Comparison of ENCODE assay signal across 9 cellular contexts in genomic region chr21:18369115-18369514, GRCh38. TPM values are rescaled to one million over a fixed set of nuclear protein-coding genes. Genes with fewer than 3 reads are reported as not detected.
DNase-seq lines count a peak whose midpoint lies in the region; ATAC-seq, FAIRE-seq and TF ChIP-seq lines count a peak whose summit lies in the region.
"Had no signal": no experiment of that assay in that cellular context is flagged by ENCODE, and none has a peak within 500 bp of the region (broad histone marks: within the 10 kb centered on the region; RNA-seq: fewer than 3 reads in every experiment).

No MANE protein-coding gene starts in this region.

- no peaks in the 10 kb centered on the region for H3K36me3 ChIP-seq in H1 (ENCODE audit: control insufficient read depth in 2 of 4, insufficient read depth in 4 of 4, low read length in 3 of 4)
- no peaks in the 10 kb centered on the region for H3K36me3 ChIP-seq in esophagus muscularis mucosa
- no peaks in the 10 kb centered on the region for H3K36me3 ChIP-seq in left lung
- H3K36me3 ChIP-seq: esophagus squamous epithelium had no signal

- no peaks in the 10 kb centered on the region for H3K27me3 ChIP-seq in H1 (replicated peaks in 1 of 4; ENCODE audit: control insufficient read depth in 3 of 4, extremely low read depth in 1 of 4, insufficient read depth in 3 of 4, low read length in 3 of 4)
- no peaks in the 10 kb centered on the region for H3K27me3 ChIP-seq in esophagus muscularis mucosa
- no peaks in the 10 kb centered on the region for H3K27me3 ChIP-seq in left lung
- H3K27me3 ChIP-seq: esophagus squamous epithelium had no signal

- TF ChIP-seq RAD21 in H1 (IDR thresholded peaks at IDR 0.05 in 1 of 2, conservative IDR thresholded peaks at IDR 0.05 in 1 of 2; ENCODE audit: low read depth in 2 of 2, low read length in 2 of 2), result peak; percentile 38 to 48; a peak in 3 of 4 replicates

- no peak overlapping the region for H3K23ac ChIP-seq in H1 (ENCODE audit: insufficient read length)

- DNase-seq in HT-29 (ENCODE audit: low spot score), result peak; percentile 44
- DNase-seq in NCI-H524 (lab: John Stamatoyannopoulos, UW), result peak; percentile 42 to 67
- no peak for DNase-seq in H1 (ENCODE audit: low read depth in 1 of 2, low spot score in 2 of 2)
- peak; percentile 71 for DNase-seq in pons (ENCODE audit: low spot score)
- no peak for DNase-seq in esophagus muscularis mucosa (ENCODE audit: extremely low spot score)
- no peak for DNase-seq in left lung
- DNase-seq: activated CD8-positive, alpha-beta memory T cell treated with anti-CD3 and anti-CD28 coated beads, Interleukin-2, amount 10 ng/mL, durations not matched to agents 7 days and 5 days; esophagus squamous epithelium had no signal

- no peak overlapping the region for H4K5ac ChIP-seq in H1 (ENCODE audit: insufficient read length, low read depth, low read length)

- H2AK5ac ChIP-seq in H1 (ENCODE audit: low read depth, low read length), result no peak overlapping the region

- H2BK12ac ChIP-seq in H1 (ENCODE audit: low read depth, low read length), result no peak overlapping the region; the same call in 1 of the 2 replicates

- POLR2A ChIA-PET in H1 (lab: Charles Lee; ENCODE audit: partially characterized antibody), result no interaction called here

- no peak overlapping the region for H3K4me3 ChIP-seq in H1 (ENCODE audit: extremely low read depth in 1 of 4, insufficient read depth in 2 of 4, low read depth in 3 of 4, low read length in 4 of 4)
- no peak overlapping the region for H3K4me3 ChIP-seq in esophagus muscularis mucosa
- no peak overlapping the region for H3K4me3 ChIP-seq in left lung
- H3K4me3 ChIP-seq: esophagus squamous epithelium had no signal

- TF ChIP-seq CTCF in H1 (IDR thresholded peaks at IDR 0.05; ENCODE audit: control extremely low read depth in 1 of 3, insufficient read depth in 1 of 3, low read depth in 1 of 3, low read length in 3 of 3) (peak in 2 of 3 experiments; percentile 46 to 47; a peak in 3 of 4 replicates), esophagus muscularis mucosa (IDR thresholded peaks at IDR 0.05) (peak in 1 of 3 experiments; percentile 18), left lung (IDR thresholded peaks at IDR 0.05) (peak in 1 of 2 donors; percentile 10)

- no peak overlapping the region for H3K18ac ChIP-seq in H1 (ENCODE audit: extremely low read depth, low read length)

- intact Hi-C loops in esophagus muscularis mucosa (cut with DNase I) (no loop called here), left lung (cut with DNase I) (no loop called here)

- no peak overlapping the region for H2BK15ac ChIP-seq in H1 (ENCODE audit: low read length)

- H3K4me1 ChIP-seq in H1 (replicated peaks in 1 of 4; ENCODE audit: control insufficient read depth in 3 of 4, insufficient read depth in 4 of 4, low read length in 3 of 4), result no peaks in the 10 kb centered on the region
- no peaks in the 10 kb centered on the region for H3K4me1 ChIP-seq in esophagus muscularis mucosa
- no peaks in the 10 kb centered on the region for H3K4me1 ChIP-seq in left lung
- H3K4me1 ChIP-seq: esophagus squamous epithelium had no signal

- H3K9me3 ChIP-seq in H1 (ENCODE audit: insufficient read depth in 2 of 2, low read depth in 1 of 2, low read length in 1 of 2), result no peaks in the 10 kb centered on the region
- H3K9me3 ChIP-seq in esophagus muscularis mucosa, result no peaks in the 10 kb centered on the region
- H3K9me3 ChIP-seq in left lung, result no peaks in the 10 kb centered on the region
- H3K9me3 ChIP-seq: esophagus squamous epithelium had no signal

- no peak overlapping the region for H4K8ac ChIP-seq in H1 (ENCODE audit: extremely low read depth, insufficient read depth, low read length)

- H3K14ac ChIP-seq in H1 (ENCODE audit: insufficient read length), result no peak overlapping the region

- no peak overlapping the region for H2BK20ac ChIP-seq in H1 (ENCODE audit: low read length)

- no peaks in the 10 kb centered on the region for H3K79me1 ChIP-seq in H1 (ENCODE audit: low read depth, low read length)

- H3K27ac ChIP-seq in H1 (ENCODE audit: low read depth, low read length) (no peak overlapping the region), esophagus muscularis mucosa (replicated peaks in 1 of 4) (no peak overlapping the region), left lung (no peak overlapping the region)
- H3K27ac ChIP-seq: esophagus squamous epithelium had no signal

- TF ChIP-seq EP300 in H1 (IDR thresholded peaks at IDR 0.05; ENCODE audit: borderline replicate concordance in 1 of 2, low read depth in 2 of 2, low read length in 2 of 2) (no peak), esophagus muscularis mucosa (IDR thresholded peaks at IDR 0.05) (no peak)

- no peak overlapping the region for H2BK5ac ChIP-seq in H1 (ENCODE audit: low read depth, low read length)

- H3K4me2 ChIP-seq in H1 (ENCODE audit: insufficient read depth in 1 of 2, low read depth in 2 of 2, low read length in 2 of 2), result no peak overlapping the region

- no peak overlapping the region for H3K9ac ChIP-seq in H1 (replicated peaks in 1 of 4; ENCODE audit: extremely low read depth in 1 of 4, low read depth in 3 of 4, low read length in 3 of 4)

- WGBS in H1 (ENCODE audit: extremely low coverage in 1 of 2, insufficient coverage in 1 of 2, insufficient read length in 1 of 2, insufficient replicate concordance in 2 of 2, low coverage in 1 of 2, low lambda C conversion rate in 2 of 2, missing lambda C conversion rate in 1 of 2), 2 experiments, result 65% methylated on average over 4 of the region's 4 CpGs; no CpG with 5 or more reads in 1 of the 2 experiments
- WGBS in esophagus muscularis mucosa, result 33% methylated on average over 4 of the region's 4 CpGs

- H3K56ac ChIP-seq in H1 (replicated peaks; ENCODE audit: insufficient read length, low read depth, low read length), result no peak overlapping the region

- CTCF ChIA-PET in H1 (lab: Charles Lee; ENCODE audit: partially characterized antibody), result interaction anchor here (0.9 to 1.4 kb wide), 11 partner anchors 9 to 445 kb away, joined by 3 to 7 read pairs (median 3); no protein-coding TSS in a partner anchor

- no peak overlapping the region for H3K4ac ChIP-seq in H1 (replicated peaks; ENCODE audit: insufficient read length, low read depth, low read length)

- H4K20me1 ChIP-seq in H1 (replicated peaks in 1 of 2; ENCODE audit: control insufficient read depth in 1 of 2, insufficient read depth in 2 of 2, low read length in 2 of 2), result no peaks in the 10 kb centered on the region

- no peak overlapping the region for H2BK120ac ChIP-seq in H1 (replicated peaks; ENCODE audit: low read depth, low read length)

- FAIRE-seq in H1 (lab: Jason Lieb, UNC), result peak; percentile 78

- no peaks in the 10 kb centered on the region; the same call in 1 of the 2 replicates for H3K23me2 ChIP-seq in H1 (ENCODE audit: low read depth, low read length)

- peak overlapping the region; percentile 7; the same call in 1 of the 2 replicates for H2AFZ ChIP-seq in H1 (ENCODE audit: low read length)

- H4K91ac ChIP-seq in H1 (replicated peaks; ENCODE audit: insufficient read length, low read length), result no peak overlapping the region

- TF ChIP-seq POLR2A in H1 (IDR thresholded peaks at IDR 0.05; ENCODE audit: control extremely low read depth in 1 of 2, low read depth in 2 of 2, low read length in 2 of 2) (no peak), esophagus muscularis mucosa (IDR thresholded peaks at IDR 0.05; ENCODE audit: low read depth) (no peak)

- no peaks in the 10 kb centered on the region for H3K79me2 ChIP-seq in H1 (ENCODE audit: control insufficient read depth in 1 of 2, insufficient read depth in 2 of 2, low read length in 2 of 2)

- no peak for ATAC-seq in GM21381 (IDR thresholded peaks at IDR 0.05; ENCODE audit: unreplicated experiment)
- ATAC-seq in left lung, result no peak
- ATAC-seq: activated CD8-positive, alpha-beta memory T cell treated with anti-CD3 and anti-CD28 coated beads, Interleukin-2, amount 10 ng/mL, durations not matched to agents 7 days and 5 days had no signal

TF ChIP-seq in H1, 55 proteins besides CTCF, POLR2A, EP300 and RAD21:
- TF ChIP-seq NRF1 (IDR thresholded peaks at IDR 0.05; ENCODE audit: low read depth, low read length) (no peak), EZH2 (IDR thresholded peaks at IDR 0.05; ENCODE audit: low read depth, low read length, severe bottlenecking) (no peak), BCL11A (IDR thresholded peaks at IDR 0.05; ENCODE audit: low read depth in 2 of 2, low read length in 2 of 2) (no peak), RNF2 (IDR thresholded peaks at IDR 0.05; ENCODE audit: borderline replicate concordance, low read depth, low read length, missing control alignments, poor library complexity, severe bottlenecking) (no peak), ATF2 (IDR thresholded peaks at IDR 0.05; ENCODE audit: low read length) (no peak), JUND (IDR thresholded peaks at IDR 0.05; ENCODE audit: low read length) (no peak), GABPA (IDR thresholded peaks at IDR 0.05; ENCODE audit: borderline replicate concordance, insufficient read depth, low read length) (no peak), KDM5A (IDR thresholded peaks at IDR 0.05; ENCODE audit: low read length) (no peak), CTBP2 (IDR thresholded peaks at IDR 0.05; ENCODE audit: borderline replicate concordance, insufficient read depth, insufficient read length, low read length) (no peak)

RNA-seq across cellular contexts. Expression of gene TMPRSS15, which starts 34.5 kb away (rescaled TPM):
- total RNA-seq in HT-29 (2014; rRNA removed; shearing (Covaris generic)), result not detected in 2 replicates
- total RNA-seq in H1 (2021; fragmentation: NEBNext Ultra II Directional; extraction: Animal tissue kit (Norgen Biotek cat#: 25700)), result not detected in 2 replicates
- not detected in 2 replicates for polyA plus RNA-seq in H1 (2011; rRNA removed)
- polyA plus RNA-seq in H1 (2011; cell fraction: cytosol; rRNA removed), result not detected
- not detected for polyA plus RNA-seq in H1 (2011; cell fraction: nucleus; rRNA removed)
- not detected in 4 replicates for polyA plus RNA-seq in H1 (2012, experiment 1 of 2)
- polyA plus RNA-seq in H1 (2012, experiment 2 of 2), result not detected
- not detected for polyA plus RNA-seq in H1 (2013, experiment 1 of 2)
- polyA plus RNA-seq in H1 (2013, experiment 2 of 2), result not detected
- not detected in 2 replicates for polyA minus RNA-seq in H1 (2011; rRNA and poly(A)+ RNA removed)
- polyA minus RNA-seq in H1 (2011; cell fraction: cytosol; rRNA and poly(A)+ RNA removed), result not detected
- polyA minus RNA-seq in H1 (2011; cell fraction: nucleus; rRNA and poly(A)+ RNA removed), result not detected
- total RNA-seq in esophagus muscularis mucosa (not detected), left lung (not detected)
- total RNA-seq: activated CD8-positive, alpha-beta memory T cell treated with anti-CD3 and anti-CD28 coated beads, Interleukin-2, amount 10 ng/mL, durations not matched to agents 7 days and 5 days; esophagus squamous epithelium had no signal

Comparison
In these comparisons a context has a peak if more than half of its experiments do, and no peak if none do; other contexts are left out.
1. DNase-seq: peak in HT-29 (single experiment), NCI-H524 (2 of 2) and pons (single experiment); none in H1 (0 of 2), esophagus muscularis mucosa (single experiment) and left lung (0 of 2).